Comparison of ENCODE assay signal across 37 cellular contexts in genomic region chr6:123764717-123765116, GRCh38. TPM values are rescaled to one million over a fixed set of nuclear protein-coding genes. Genes with fewer than 3 reads are reported as not detected.
"Had no signal": no experiment of that assay in that cellular context is flagged by ENCODE, and none has a peak within 500 bp of the region (broad histone marks: within the 10 kb centered on the region; RNA-seq: fewer than 3 reads in every experiment).

No MANE protein-coding gene starts in this region.

- H3K4me3 ChIP-seq: adrenal gland, ascending aorta, cardiac muscle cell had no signal

- H3K27me3 ChIP-seq: adrenal gland, ascending aorta, cardiac muscle cell had no signal

- ATAC-seq: activated CD4-positive, alpha-beta T cell treated with anti-CD3 and anti-CD28 coated beads for 36 hours; activated CD4-positive, CD25-positive, alpha-beta regulatory T cell treated with anti-CD3 and anti-CD28 coated beads, Interleukin-2, amount 50 U/mL, for 24 hours; activated CD8-positive, alpha-beta T cell treated with anti-CD3 and anti-CD28 coated beads, Interleukin-2, amount 10 ng/mL, durations not matched to agents 7 days and 5 days; activated naive CD4-positive, alpha-beta T cell treated with anti-CD3 and anti-CD28 coated beads, Interleukin-2, amount 50 U/mL, for 72 hours; activated T-cell treated with anti-CD3 and anti-CD28 coated beads, Interleukin-2, amount 50 U/mL, for 4 hours; activated T-cell treated with anti-CD3 and anti-CD28 coated beads, Interleukin-2, amount 50 U/mL, for 72 hours; activated T-helper 17 cell treated with anti-CD3 and anti-CD28 coated beads, Interleukin-2, amount 50 U/mL, for 72 hours; WTC11 had no signal

- H3K36me3 ChIP-seq: adrenal gland, ascending aorta, cardiac muscle cell, WERI-Rb-1 had no signal

- FAIRE-seq: bronchial epithelial cell, TTC549 had no signal

- H3K9me3 ChIP-seq: adrenal gland, ascending aorta had no signal

- DNase-seq: activated CD4-positive, alpha-beta memory T cell treated with anti-CD3 and anti-CD28 coated beads, Interleukin-2, amount 10 ng/mL, durations not matched to agents 7 days and 5 days; activated CD4-positive, alpha-beta T cell treated with anti-CD3 and anti-CD28 coated beads for 1 hour; activated CD4-positive, alpha-beta T cell treated with anti-CD3 and anti-CD28 coated beads for 36 hours; activated CD4-positive, alpha-beta T cell treated with anti-CD3 and anti-CD28 coated beads for 48 hours; activated CD4-positive, alpha-beta T cell treated with anti-CD3 and anti-CD28 coated beads, Interleukin-2, amount 10 ng/mL, durations not matched to agents 7 days and 5 days; activated CD4-positive, alpha-beta T cell treated with anti-CD3 and anti-CD28 coated beads, Interleukin-2, amount 50 U/mL, for 48 hours; activated CD4-positive, CD25-positive, alpha-beta regulatory T cell; activated CD8-positive, alpha-beta memory T cell treated with anti-CD3 and anti-CD28 coated beads, Interleukin-2, amount 50 U/mL, for 4 hours; activated CD8-positive, alpha-beta T cell treated with anti-CD3 and anti-CD28 coated beads, Interleukin-2, amount 10 ng/mL, durations not matched to agents 7 days and 5 days; activated effector memory CD4-positive, alpha-beta T cell treated with anti-CD3 and anti-CD28 coated beads, Interleukin-2, amount 50 U/mL, for 16 hours; activated gamma-delta T cell treated with Interleukin-2 at 50 U/mL for 16 hours; activated naive CD4-positive, alpha-beta T cell; activated naive CD4-positive, alpha-beta T cell treated with anti-CD3 and anti-CD28 coated beads for 36 hours; activated naive CD4-positive, alpha-beta T cell treated with anti-CD3 and anti-CD28 coated beads, Interleukin-2, amount 50 U/mL, for 16 hours; activated naive CD8-positive, alpha-beta T cell treated with anti-CD3 and anti-CD28 coated beads for 36 hours; activated T-cell treated with anti-CD3 and anti-CD28 coated beads for 4 hours; activated T-cell treated with anti-CD3 and anti-CD28 coated beads, Interleukin-2, amount 50 U/mL, for 1 hour; activated T-cell treated with anti-CD3 and anti-CD28 coated beads, Interleukin-2, amount 50 U/mL, for 4 hours; activated T-cell treated with anti-CD3 and anti-CD28 coated beads, Interleukin-2, amount 50 U/mL, for 72 hours; adrenal gland; amygdala; anterior cingulate cortex; caudate nucleus; cerebellar nuclear complex; T-helper 2 cell; T-helper 9 cell; WERI-Rb-1 had no signal

- H3K27ac ChIP-seq: adrenal gland, ascending aorta, cardiac muscle cell, WERI-Rb-1 had no signal

- H3K4me1 ChIP-seq: adrenal gland, ascending aorta had no signal

RNA-seq across cellular contexts. Expression of gene NKAIN2, which starts 38.9 kb away (rescaled TPM):
- total RNA-seq: activated CD4-positive, alpha-beta memory T cell treated with anti-CD3 and anti-CD28 coated beads, Interleukin-2, amount 10 ng/mL, durations not matched to agents 7 days and 5 days; activated CD4-positive, alpha-beta T cell treated with anti-CD3 and anti-CD28 coated beads for 36 hours; activated CD4-positive, alpha-beta T cell treated with anti-CD3 and anti-CD28 coated beads, Interleukin-2, amount 10 ng/mL, durations not matched to agents 7 days and 5 days; activated CD8-positive, alpha-beta memory T cell treated with anti-CD3 and anti-CD28 coated beads for 36 hours; activated CD8-positive, alpha-beta T cell treated with anti-CD3 and anti-CD28 coated beads, Interleukin-2, amount 10 ng/mL, durations not matched to agents 7 days and 5 days; activated naive CD4-positive, alpha-beta T cell treated with anti-CD3 and anti-CD28 coated beads for 36 hours; activated naive CD4-positive, alpha-beta T cell treated with anti-CD3 and anti-CD28 coated beads, Interleukin-2, amount 50 U/mL, for 72 hours; activated naive CD8-positive, alpha-beta T cell treated with anti-CD3 and anti-CD28 coated beads for 36 hours; activated T-cell treated with anti-CD3 and anti-CD28 coated beads, Interleukin-2, amount 50 U/mL, for 4 hours; activated T-cell treated with anti-CD3 and anti-CD28 coated beads, Interleukin-2, amount 50 U/mL, for 72 hours; activated T-helper 1 cell treated with anti-CD3 and anti-CD28 coated beads, Interleukin-12 subunit alpha, Interleukin-12 subunit beta, Interleukin-2, Interleukin-4 antibody, amounts not matched to agents 30 ng/mL and 10 ng/mL and 1 ng/mL, durations not matched to agents 14 hours and 24 hours and 36 hours; activated T-helper 17 cell treated with anti-CD3 and anti-CD28 coated beads, Interleukin-2, amount 50 U/mL, for 72 hours; cardiac muscle cell had no signal
